Comparison of ENCODE assay signal across 2 cellular contexts in genomic region chr20:33015114-33015491, GRCh38.
A peak's percentile ranks its signal among the peaks of the same experiment; 100 is the strongest.
TF ChIP-seq lines count a peak whose summit lies in the region.

No MANE protein-coding gene starts in this region.

TF ChIP-seq in HepG2, 621 proteins besides CTCF, POLR2A, EP300 and RAD21:
- TF ChIP-seq PHF5A (CRISPR knock-in tag; IDR thresholded peaks at IDR 0.05; ENCODE audit: low read depth, unreplicated experiment) (no peak), FOXP4 (CRISPR knock-in tag; IDR thresholded peaks at IDR 0.05) (no peak), KLF13 (CRISPR knock-in tag; IDR thresholded peaks at IDR 0.05) (no peak), KLF16 (CRISPR knock-in tag; IDR thresholded peaks at IDR 0.05) (no peak), REL (CRISPR knock-in tag; conservative IDR thresholded peaks at IDR 0.05) (0 out of 2 replicates have a peak, but pooled peaks have one; percentile 28), NRL (CRISPR knock-in tag; IDR thresholded peaks at IDR 0.05; ENCODE audit: borderline replicate concordance) (no peak), MXD1 (CRISPR knock-in tag; IDR thresholded peaks at IDR 0.05) (no peak), CENPX (CRISPR knock-in tag; IDR thresholded peaks at IDR 0.05) (no peak), ZNF703 (CRISPR knock-in tag; IDR thresholded peaks at IDR 0.05; ENCODE audit: borderline replicate concordance) (no peak), ZNF83 (CRISPR knock-in tag; IDR thresholded peaks at IDR 0.05; ENCODE audit: borderline replicate concordance) (no peak), ZNF468 (CRISPR knock-in tag; IDR thresholded peaks at IDR 0.05) (0 out of 2 replicates have a peak, but pooled peaks have one; percentile 71), ZNF430 (CRISPR knock-in tag; IDR thresholded peaks at IDR 0.05) (no peak), ZNF563 (CRISPR knock-in tag; IDR thresholded peaks at IDR 0.05) (no peak), HBP1 (CRISPR knock-in tag; IDR thresholded peaks at IDR 0.05; ENCODE audit: low read depth) (no peak), KDM2A (CRISPR knock-in tag; IDR thresholded peaks at IDR 0.05; ENCODE audit: borderline replicate concordance, low read depth) (0 out of 2 replicates have a peak, but pooled peaks have one; percentile 3), POLR2G (IDR thresholded peaks at IDR 0.05; ENCODE audit: low read depth, low read length) (peak; percentile 18), MLLT10 (CRISPR knock-in tag; IDR thresholded peaks at IDR 0.05) (no peak), PAX8 (CRISPR knock-in tag; IDR thresholded peaks at IDR 0.05; ENCODE audit: borderline replicate concordance) (no peak), TEAD2 (CRISPR knock-in tag; IDR thresholded peaks at IDR 0.05) (no peak), ZNF530 (CRISPR knock-in tag; IDR thresholded peaks at IDR 0.05; ENCODE audit: low read depth) (no peak), KDM6A (CRISPR knock-in tag; IDR thresholded peaks at IDR 0.05; ENCODE audit: low read depth) (no peak), AGO2 (optimal IDR thresholded peaks at IDR 0.05; ENCODE audit: low read depth, low read length) (peak; percentile 41), SMAD1 (CRISPR knock-in tag; IDR thresholded peaks at IDR 0.05; ENCODE audit: borderline replicate concordance, low read depth) (0 out of 2 replicates have a peak, but pooled peaks have one; percentile 28), RBM22 (optimal IDR thresholded peaks at IDR 0.05; ENCODE audit: low read length) (peak; percentile 84), ZNF788 (CRISPR knock-in tag; IDR thresholded peaks at IDR 0.05; ENCODE audit: borderline replicate concordance) (0 out of 2 replicates have a peak, but pooled peaks have one; percentile 1), SAFB2 (CRISPR knock-in tag; IDR thresholded peaks at IDR 0.05; ENCODE audit: borderline replicate concordance, low read depth) (peak; percentile 77; the same call in 1 of the 2 replicates), MTERF4 (CRISPR knock-in tag; IDR thresholded peaks at IDR 0.05) (no peak), RFXANK (CRISPR knock-in tag; IDR thresholded peaks at IDR 0.05) (no peak), FOXA3 (CRISPR knock-in tag; IDR thresholded peaks at IDR 0.05) (no peak)
TF ChIP-seq in HepG2: peak in this region for 9.

TF ChIP-seq in H1, 55 proteins besides CTCF, POLR2A, EP300 and RAD21:
- TF ChIP-seq SIX5 (IDR thresholded peaks at IDR 0.05; ENCODE audit: low read depth, low read length) (no peak), MAX (IDR thresholded peaks at IDR 0.05) (no peak), CHD2 (IDR thresholded peaks at IDR 0.05; ENCODE audit: low read length) (no peak)
